ENCODE assay signal across 2 cellular contexts in the genomic region with DNA sequence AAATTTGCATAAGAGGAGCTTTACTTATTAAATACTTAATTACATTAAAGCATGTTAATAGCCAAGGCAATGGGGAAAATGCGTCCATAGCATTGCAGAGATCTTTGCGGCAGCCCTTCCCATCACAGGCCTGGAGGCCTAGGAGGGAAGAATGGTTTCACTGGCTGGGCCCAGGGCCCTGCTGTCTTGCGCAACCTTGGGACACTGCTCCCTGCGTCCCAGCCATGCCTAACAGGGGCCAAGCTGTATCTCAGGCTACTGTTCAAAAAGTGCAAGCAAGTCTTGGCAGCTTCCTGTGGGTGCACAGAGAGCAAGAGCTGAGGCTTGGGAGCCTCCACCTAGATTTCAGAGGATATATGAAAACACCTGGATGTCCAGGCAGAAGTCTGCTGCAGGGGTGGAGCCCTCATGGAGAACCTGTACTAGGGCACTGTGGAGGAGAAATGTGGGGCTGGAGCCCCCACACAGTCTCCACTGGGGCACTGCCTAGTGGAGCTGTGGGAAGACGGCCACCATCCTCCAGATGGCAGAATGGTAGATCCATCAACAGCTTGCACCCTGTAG.
TF ChIP-seq lines count a peak whose summit lies in the region.

No MANE protein-coding gene starts in this region.

TF ChIP-seq in A549, 52 proteins besides CTCF, POLR2A, EP300 and RAD21:
- peak; percentile 74 for TF ChIP-seq ZFP36 (IDR thresholded peaks at IDR 0.05; ENCODE audit: borderline replicate concordance, partially characterized antibody)
- no peak for TF ChIP-seq RNF2 (IDR thresholded peaks at IDR 0.05; ENCODE audit: borderline replicate concordance, low read depth)
- peak in 1 of 2 experiments; percentile 72; a peak in 2 of 4 replicates for TF ChIP-seq CEBPB (IDR thresholded peaks at IDR 0.05)
TF ChIP-seq in A549: peak in this region for 2.

TF ChIP-seq in H1, 55 proteins besides CTCF, POLR2A, EP300 and RAD21:
- peak; percentile 81 for TF ChIP-seq CEBPB (IDR thresholded peaks at IDR 0.05; ENCODE audit: low read depth, low read length)
- TF ChIP-seq CREB1 (IDR thresholded peaks at IDR 0.05): no peak
